In genomic region chr11:28834877-28835276, GRCh38 we compare ENCODE assay signal across 12 cellular contexts.
A peak's percentile ranks its signal among the peaks of the same experiment; 100 is the strongest.
DNase-seq lines count a peak whose midpoint lies in the region; ATAC-seq and TF ChIP-seq lines count a peak whose summit lies in the region.
"Had no signal": no experiment of that assay in that cellular context is flagged by ENCODE, and none has a peak within 500 bp of the region (broad histone marks: within the 10 kb centered on the region; RNA-seq: fewer than 3 reads in every experiment).

No MANE protein-coding gene starts in this region.

- H3K36me3 ChIP-seq in IMR-90 (ENCODE audit: control insufficient read depth, insufficient read depth, low read length), result no peaks in the 10 kb centered on the region
- H3K36me3 ChIP-seq in brain microvascular endothelial cell (replicated peaks), result no peaks in the 10 kb centered on the region
- no peaks in the 10 kb centered on the region for H3K36me3 ChIP-seq in mesenchymal stem cell (ENCODE audit: control insufficient read depth in 1 of 2, insufficient read depth in 2 of 2, low read depth in 1 of 2, low read length in 2 of 2)
- no peaks in the 10 kb centered on the region for H3K36me3 ChIP-seq in lower lobe of right lung
- H3K36me3 ChIP-seq in heart left ventricle, result no peaks in the 10 kb centered on the region
- H3K36me3 ChIP-seq: adrenal gland had no signal

- peak overlapping the region; percentile 100 for H2BK20ac ChIP-seq in IMR-90 (ENCODE audit: low read depth, low read length)

- POLR2A ChIA-PET in IMR-90 (lab: Charles Lee; ENCODE audit: unreplicated experiment), result interaction anchor here (0.6 to 1.3 kb wide), 6 partner anchors 128 to 1135 kb away, joined by 3 to 10 read pairs (median 3); partner anchors contain the start of gene BDNF

- in situ Hi-C loops in IMR-90 (cut with MboI; ENCODE audit: low sequenced_read_pairs) (loop anchor here (10.0 to 25.0 kb wide), 2 partner anchors 500 to 1123 kb away; partner anchors contain the start of gene BDNF), brain microvascular endothelial cell (cut with HindIII; ENCODE audit: low pct_ligation_motif_present, low sequenced_read_pairs) (no loop called here)

- H2BK15ac ChIP-seq in IMR-90 (ENCODE audit: low read depth, low read length) (0 out of 3 replicates have a peak overlapping the region, but pooled peaks have one; percentile 84), mesenchymal stem cell (ENCODE audit: low read depth, poor library complexity, severe bottlenecking) (no peak overlapping the region)

- no peaks in the 10 kb centered on the region for H3K27me3 ChIP-seq in IMR-90 (ENCODE audit: control insufficient read depth, insufficient read depth, low read length)
- no peaks in the 10 kb centered on the region for H3K27me3 ChIP-seq in brain microvascular endothelial cell (replicated peaks)
- no peaks in the 10 kb centered on the region for H3K27me3 ChIP-seq in mesenchymal stem cell (ENCODE audit: control insufficient read depth in 1 of 2, insufficient read depth in 1 of 2, low read length in 2 of 2)
- H3K27me3 ChIP-seq in lower lobe of right lung (ENCODE audit: low read depth), result no peaks in the 10 kb centered on the region
- H3K27me3 ChIP-seq in heart left ventricle, result no peaks in the 10 kb centered on the region
- H3K27me3 ChIP-seq: adrenal gland had no signal

- TF ChIP-seq CTCF in IMR-90 (conservative IDR thresholded peaks at IDR 0.05; ENCODE audit: low read depth, low read length) (no peak), brain microvascular endothelial cell (IDR thresholded peaks at IDR 0.05; ENCODE audit: low read depth, low read length, missing control alignments) (no peak), lower lobe of right lung (IDR thresholded peaks at IDR 0.05) (no peak), heart left ventricle (IDR thresholded peaks at IDR 0.05) (no peak)

- peak overlapping the region; percentile 99 for H3K56ac ChIP-seq in IMR-90 (ENCODE audit: extremely low read depth, insufficient read depth, low read length)

- ATAC-seq in IMR-90 (ENCODE audit: low read depth) (peak; percentile 18), GM19467 (IDR thresholded peaks at IDR 0.05; ENCODE audit: unreplicated experiment) (no peak), lower lobe of right lung (no peak), heart left ventricle (no peak)
- ATAC-seq: left lobe of liver, psoas muscle had no signal

- DNase-seq in COLO668 (lab: John Stamatoyannopoulos, UW; ENCODE audit: unreplicated experiment) (peak; percentile 4), IMR-90 (peak; percentile 97), brain microvascular endothelial cell (peak; percentile 80), mesenchymal stem cell (peak; percentile 79), lower lobe of right lung (no peak), heart left ventricle (no peak)
- DNase-seq in activated CD4-positive, alpha-beta T cell treated with anti-CD3 and anti-CD28 coated beads for 48 hours, result no peak
- DNase-seq: adrenal gland, NCI-H510A treated with DMSO at 0.1 percent for 48 hours, psoas muscle had no signal

- no peaks in the 10 kb centered on the region for H4K20me1 ChIP-seq in IMR-90 (ENCODE audit: insufficient read depth, low read length)

- TF ChIP-seq POLR2A in IMR-90 (IDR thresholded peaks at IDR 0.05; ENCODE audit: low read depth, low read length), result peak; percentile 8; the same call in 1 of the 2 replicates
- no peak for TF ChIP-seq POLR2A in heart left ventricle (IDR thresholded peaks at IDR 0.05)

- H3K4me2 ChIP-seq in IMR-90 (ENCODE audit: low read depth, low read length) (peak overlapping the region; percentile 19; the same call in 1 of the 2 replicates), mesenchymal stem cell (ENCODE audit: low read length, poor library complexity, severe bottlenecking) (no peak overlapping the region)

- peak overlapping the region; percentile 98 for H3K23ac ChIP-seq in IMR-90 (ENCODE audit: low read depth, low read length)
- H3K23ac ChIP-seq in mesenchymal stem cell (ENCODE audit: low read length in 2 of 2), result no peak overlapping the region

- H3K79me1 ChIP-seq in IMR-90 (ENCODE audit: low read depth in 1 of 2, low read length in 2 of 2) (no peaks in the 10 kb centered on the region), mesenchymal stem cell (replicated peaks; ENCODE audit: low read length, poor library complexity, severe bottlenecking) (no peaks in the 10 kb centered on the region)

- H2AFZ ChIP-seq in IMR-90 (replicated peaks; ENCODE audit: low read length, poor library complexity) (no peak overlapping the region), mesenchymal stem cell (ENCODE audit: low read depth, low read length) (no peak overlapping the region)

- H4K5ac ChIP-seq in IMR-90 (ENCODE audit: low read depth, low read length), result peak overlapping the region; percentile 97; the same call in 1 of the 2 replicates

- peak overlapping the region; percentile 99; the same call in 1 of the 2 replicates for H3K18ac ChIP-seq in IMR-90 (ENCODE audit: low read depth, low read length)
- no peak overlapping the region for H3K18ac ChIP-seq in mesenchymal stem cell (ENCODE audit: low read depth in 1 of 2, low read length in 2 of 2)

- H3K4me3 ChIP-seq in IMR-90 (ENCODE audit: insufficient read depth, low read depth, low read length) (no peak overlapping the region), brain microvascular endothelial cell (ENCODE audit: low read depth, low read length) (no peak overlapping the region), mesenchymal stem cell (ENCODE audit: insufficient read depth in 1 of 2, low read depth in 1 of 2, low read length in 2 of 2) (peak overlapping the region in 1 of 2 experiments; percentile 16), lower lobe of right lung (no peak overlapping the region), heart left ventricle (no peak overlapping the region)
- H3K4me3 ChIP-seq: adrenal gland, psoas muscle had no signal

- H3K4me1 ChIP-seq in IMR-90 (ENCODE audit: control insufficient read depth, insufficient read depth, low read length) (peaks cover 14% of the 10 kb centered on the region), mesenchymal stem cell (ENCODE audit: control insufficient read depth, insufficient read depth, low read depth, low read length) (peaks cover 3% of the 10 kb centered on the region), lower lobe of right lung (no peaks in the 10 kb centered on the region), heart left ventricle (no peaks in the 10 kb centered on the region)
- H3K4me1 ChIP-seq: adrenal gland, psoas muscle had no signal

- H3K9ac ChIP-seq in IMR-90 (ENCODE audit: low read depth, low read length) (peak overlapping the region; percentile 77; the same call in 1 of the 2 replicates), mesenchymal stem cell (ENCODE audit: low read length) (no peak overlapping the region)

- peaks cover 4% of the 10 kb centered on the region; the same call in 1 of the 2 replicates for H3K9me1 ChIP-seq in IMR-90 (ENCODE audit: insufficient read depth, low read length)

- BruUV-seq in IMR-90 (replicated peaks; lab: Mats Ljungman, UMichigan), result no TSS peak

- peak overlapping the region; percentile 90 for H3K27ac ChIP-seq in IMR-90 (ENCODE audit: insufficient read depth, low read length)
- H3K27ac ChIP-seq in brain microvascular endothelial cell, result peak overlapping the region; percentile 97
- H3K27ac ChIP-seq in mesenchymal stem cell (ENCODE audit: low read length, poor library complexity, severe bottlenecking), result peak overlapping the region; percentile 98
- H3K27ac ChIP-seq in lower lobe of right lung, result no peak overlapping the region
- H3K27ac ChIP-seq in heart left ventricle, result no peak overlapping the region
- H3K27ac ChIP-seq: adrenal gland, psoas muscle had no signal

- dilution Hi-C loops in IMR-90 (cut with HindIII; ENCODE audit: low sequenced_read_pairs, unreplicated experiment), result no loop called here

- peak; percentile 27; the same call in 1 of the 2 replicates for TF ChIP-seq RAD21 in IMR-90 (IDR thresholded peaks at IDR 0.05; ENCODE audit: low read length)

- peak overlapping the region; percentile 85 to 100 for H4K8ac ChIP-seq in IMR-90 (ENCODE audit: low read depth in 2 of 2, low read length in 2 of 2)
- no peak overlapping the region for H4K8ac ChIP-seq in mesenchymal stem cell (ENCODE audit: low read length)

- H2BK12ac ChIP-seq in mesenchymal stem cell (ENCODE audit: low read length in 2 of 2), result no peak overlapping the region

- H2BK120ac ChIP-seq in IMR-90 (ENCODE audit: low read depth, low read length), result peak overlapping the region; percentile 99
- H2BK120ac ChIP-seq in mesenchymal stem cell (ENCODE audit: low read depth, low read length), result no peak overlapping the region

- H4K91ac ChIP-seq in IMR-90 (ENCODE audit: insufficient read depth, low read depth, low read length), result peak overlapping the region; percentile 96
- H4K91ac ChIP-seq in mesenchymal stem cell (ENCODE audit: low read length), result no peak overlapping the region

- H3K4ac ChIP-seq in IMR-90 (ENCODE audit: low read depth, low read length) (peak overlapping the region; percentile 95; the same call in 1 of the 2 replicates), mesenchymal stem cell (ENCODE audit: low read depth in 1 of 2, low read length in 2 of 2) (no peak overlapping the region)

- H3K14ac ChIP-seq in IMR-90 (replicated peaks; ENCODE audit: low read depth, low read length), result peak overlapping the region; percentile 93
- no peak overlapping the region for H3K14ac ChIP-seq in mesenchymal stem cell (ENCODE audit: low read length in 2 of 2)

- H2AK5ac ChIP-seq in IMR-90 (ENCODE audit: low read depth, low read length) (peak overlapping the region; percentile 73), mesenchymal stem cell (ENCODE audit: low read length, severe bottlenecking) (peak overlapping the region; percentile 75)

- CTCF ChIA-PET in IMR-90 (lab: Yijun Ruan, JAX), result interaction anchor here (1.0 kb wide), 1 partner anchor 325 kb away, joined by 7 read pairs; no protein-coding TSS in a partner anchor

- WGBS in IMR-90 (ENCODE audit: extremely low coverage in 2 of 2, insufficient read length in 1 of 2), 2 experiments, result 0% methylated on average over 1 of the region's 3 CpGs; no CpG with 5 or more reads in 1 of the 2 experiments
- 0% methylated on average over 2 of the region's 3 CpGs for WGBS in mesenchymal stem cell
- 52 to 57% (median 53%) methylated on average over 3 of the region's 3 CpGs for WGBS in heart left ventricle, 4 donors

- no peaks in the 10 kb centered on the region for H3K9me3 ChIP-seq in IMR-90 (ENCODE audit: control insufficient read depth, insufficient read depth, low read length)
- H3K9me3 ChIP-seq in mesenchymal stem cell (ENCODE audit: control insufficient read depth, low read length), result no peaks in the 10 kb centered on the region
- H3K9me3 ChIP-seq in lower lobe of right lung, result no peaks in the 10 kb centered on the region
- H3K9me3 ChIP-seq in heart left ventricle, result no peaks in the 10 kb centered on the region
- H3K9me3 ChIP-seq: adrenal gland, psoas muscle had no signal

- intact Hi-C loops in IMR-90 (cut with micrococcal nuclease), result loop anchor here (2.0 to 5.0 kb wide), 2 partner anchors 1118 to 1136 kb away; no protein-coding TSS in a partner anchor
- intact Hi-C loops in lower lobe of right lung (cut with DNase I), result no loop called here
- intact Hi-C loops in heart left ventricle (cut with DNase I), result no loop called here

- H2AK9ac ChIP-seq in IMR-90 (replicated peaks; ENCODE audit: low read depth, low read length, poor library complexity), result no peak overlapping the region

- peak overlapping the region; percentile 99 for H2BK5ac ChIP-seq in IMR-90 (ENCODE audit: low read depth, low read length, poor library complexity, severe bottlenecking)
- H2BK5ac ChIP-seq in mesenchymal stem cell (ENCODE audit: low read depth, low read length, poor library complexity, severe bottlenecking), result no peak overlapping the region

Comparison
In these comparisons a context has a peak if more than half of its experiments do, and no peak if none do; other contexts are left out.
1. DNase-seq: peak in COLO668 (single experiment), IMR-90 (single experiment), brain microvascular endothelial cell (single experiment) and mesenchymal stem cell (single experiment); none in lower lobe of right lung (single experiment), heart left ventricle (0 of 5) and activated CD4-positive, alpha-beta T cell treated with anti-CD3 and anti-CD28 coated beads for 48 hours (single experiment).
2. H3K27ac ChIP-seq: peak in IMR-90 (single experiment), brain microvascular endothelial cell (single experiment) and mesenchymal stem cell (single experiment); none in lower lobe of right lung (single experiment) and heart left ventricle (0 of 12).